In the genomic region with DNA sequence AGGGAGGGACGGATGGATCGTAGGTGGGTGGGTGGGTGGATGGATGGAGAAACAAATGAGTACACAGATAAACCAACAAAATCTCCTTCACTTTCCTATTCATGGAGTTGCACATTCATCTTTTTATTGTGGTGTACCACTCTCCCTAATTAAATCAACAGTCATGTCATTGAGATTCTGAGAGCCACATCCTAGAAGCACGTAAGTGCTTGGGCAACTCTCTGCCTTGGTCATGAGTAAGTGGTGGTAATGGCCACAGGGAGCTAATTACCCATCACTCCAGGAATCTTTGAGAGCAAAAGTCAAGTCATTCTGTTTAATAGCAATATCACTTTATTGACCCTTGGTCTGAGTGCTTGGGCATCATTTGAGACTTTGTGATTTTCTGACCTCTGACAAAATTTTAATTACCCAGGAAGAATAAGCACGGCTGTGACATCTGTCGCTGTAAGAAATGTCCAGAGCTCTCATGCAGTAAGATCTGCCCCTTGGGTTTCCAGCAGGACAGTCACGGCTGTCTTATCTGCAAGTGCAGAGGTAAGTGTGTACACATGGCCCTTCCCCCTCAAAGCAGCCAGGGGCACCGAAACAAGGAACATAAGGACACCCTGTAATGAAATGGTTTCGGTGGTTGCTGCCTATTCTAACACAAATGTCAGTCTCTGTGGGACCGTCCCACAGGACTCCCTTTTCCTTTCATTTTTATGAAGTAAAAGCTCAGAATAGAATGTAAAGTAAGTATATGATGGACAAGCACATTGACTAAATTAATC, we compare ENCODE assay signal across 16 cellular contexts.
DNase-seq lines count a peak whose midpoint lies in the region; ATAC-seq and TF ChIP-seq lines count a peak whose summit lies in the region.
"Had no signal": no experiment of that assay in that cellular context is flagged by ENCODE, and none has a peak within 500 bp of the region (broad histone marks: within the 10 kb centered on the region; RNA-seq: fewer than 3 reads in every experiment).

No MANE protein-coding gene starts in this region.

- peak; percentile 58 for ATAC-seq in GM21529 (IDR thresholded peaks at IDR 0.05; ENCODE audit: unreplicated experiment)
- ATAC-seq in GM19467 (IDR thresholded peaks at IDR 0.05; ENCODE audit: unreplicated experiment), result no peak
- ATAC-seq: activated CD4-positive, alpha-beta T cell treated with anti-CD3 and anti-CD28 coated beads for 36 hours; psoas muscle had no signal

- TF ChIP-seq POLR2A in NB4 (IDR thresholded peaks at IDR 0.05; ENCODE audit: extremely low read depth, insufficient read length), result no peak

- CTCF ChIA-PET in GM10248 (lab: Yijun Ruan, JAX), result interaction anchor here (0.8 to 2.8 kb wide), 7 partner anchors 9 to 160 kb away, joined by 3 to 11 read pairs (median 3); no protein-coding TSS in a partner anchor

- POLR2A ChIA-PET in GM10248 (lab: Yijun Ruan, JAX), result no interaction called here

- DNase-seq in GM10248 (ENCODE audit: extremely low spot score), result peak; percentile 34
- DNase-seq in NB4 (ENCODE audit: low read depth), result peak; percentile 14
- peak; percentile 67 for DNase-seq in myocyte (ENCODE audit: low read depth)
- no peak for DNase-seq in activated CD8-positive, alpha-beta memory T cell treated with anti-CD3 and anti-CD28 coated beads for 24 hours
- DNase-seq in NCI-H1092 (lab: John Stamatoyannopoulos, UW), result no peak
- no peak for DNase-seq in NCI-H2196 treated with DMSO at 0.1 percent for 48 hours (lab: John Stamatoyannopoulos, UW; ENCODE audit: unreplicated experiment)
- DNase-seq: activated CD4-positive, alpha-beta T cell treated with anti-CD3 and anti-CD28 coated beads for 36 hours; CD4-positive, alpha-beta memory T cell; cerebellar nuclear complex; midbrain; NCI-H1436; psoas muscle; stimulated activated CD4-positive, alpha-beta T cell treated with anti-CD3 and anti-CD28 coated beads, Interleukin-4, amount 100 ng/mL, for 1 hour had no signal

- TF ChIP-seq CTCF in GM10248 (IDR thresholded peaks at IDR 0.05; ENCODE audit: control extremely low read depth, extremely low read depth, low read depth, missing control alignments) (no peak), NB4 (IDR thresholded peaks at IDR 0.05; ENCODE audit: low read depth, low read length) (no peak)

- H3K4me3 ChIP-seq in NB4 (ENCODE audit: low read depth, low read length), result no peak overlapping the region
- H3K4me3 ChIP-seq: esophagus muscularis mucosa, psoas muscle had no signal

Comparison
In these comparisons a context has a peak if more than half of its experiments do, and no peak if none do; other contexts are left out.
1. DNase-seq: peak in GM10248 (single experiment), NB4 (single experiment) and myocyte (single experiment); none in activated CD8-positive, alpha-beta memory T cell treated with anti-CD3 and anti-CD28 coated beads for 24 hours (single experiment), NCI-H1092 (single experiment) and NCI-H2196 treated with DMSO at 0.1 percent for 48 hours (single experiment).